Comparison of ENCODE assay signal across 8 cellular contexts in the genomic region with DNA sequence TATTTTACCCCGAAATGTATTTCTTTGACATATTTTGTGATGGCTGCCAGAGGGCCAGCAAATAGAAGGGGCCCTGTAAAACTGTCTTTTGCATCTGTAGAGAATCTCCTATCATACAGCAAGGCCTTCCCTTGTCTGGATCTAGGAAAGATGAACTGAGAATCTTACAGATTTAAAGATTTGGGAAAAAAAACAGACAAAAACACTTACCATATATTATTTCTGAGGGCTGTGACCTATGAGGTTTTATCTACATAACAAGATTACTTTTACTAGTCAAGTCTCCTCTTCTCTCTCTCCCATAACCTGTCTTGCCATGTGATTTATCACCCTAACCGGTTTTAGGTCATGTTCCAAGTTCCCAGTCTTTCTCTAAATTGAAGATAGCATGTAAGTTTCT.
"Had no signal": no experiment of that assay in that cellular context is flagged by ENCODE, and none has a peak within 500 bp of the region (broad histone marks: within the 10 kb centered on the region; RNA-seq: fewer than 3 reads in every experiment).

No MANE protein-coding gene starts in this region.

- H3K4me1 Mint-ChIP-seq: IgD-negative memory B cell had no signal

- H3K4me3 ChIP-seq: K562 had no signal

- H3K4me2 ChIP-seq: KMS-11 had no signal

- H3K27me3 Mint-ChIP-seq: IgD-negative memory B cell had no signal

- H3K36me3 Mint-ChIP-seq: IgD-negative memory B cell had no signal

- H3K27ac Mint-ChIP-seq: IgD-negative memory B cell had no signal

- ATAC-seq: HepG2, K562 had no signal

- H3K27ac ChIP-seq: HL-60, KMS-11 had no signal

- H3K9ac ChIP-seq: KMS-11 had no signal

- DNase-seq: IMR-90, KBM-7, KG1 had no signal

- H3K4me3 Mint-ChIP-seq: IgD-negative memory B cell had no signal
